In the genomic region with DNA sequence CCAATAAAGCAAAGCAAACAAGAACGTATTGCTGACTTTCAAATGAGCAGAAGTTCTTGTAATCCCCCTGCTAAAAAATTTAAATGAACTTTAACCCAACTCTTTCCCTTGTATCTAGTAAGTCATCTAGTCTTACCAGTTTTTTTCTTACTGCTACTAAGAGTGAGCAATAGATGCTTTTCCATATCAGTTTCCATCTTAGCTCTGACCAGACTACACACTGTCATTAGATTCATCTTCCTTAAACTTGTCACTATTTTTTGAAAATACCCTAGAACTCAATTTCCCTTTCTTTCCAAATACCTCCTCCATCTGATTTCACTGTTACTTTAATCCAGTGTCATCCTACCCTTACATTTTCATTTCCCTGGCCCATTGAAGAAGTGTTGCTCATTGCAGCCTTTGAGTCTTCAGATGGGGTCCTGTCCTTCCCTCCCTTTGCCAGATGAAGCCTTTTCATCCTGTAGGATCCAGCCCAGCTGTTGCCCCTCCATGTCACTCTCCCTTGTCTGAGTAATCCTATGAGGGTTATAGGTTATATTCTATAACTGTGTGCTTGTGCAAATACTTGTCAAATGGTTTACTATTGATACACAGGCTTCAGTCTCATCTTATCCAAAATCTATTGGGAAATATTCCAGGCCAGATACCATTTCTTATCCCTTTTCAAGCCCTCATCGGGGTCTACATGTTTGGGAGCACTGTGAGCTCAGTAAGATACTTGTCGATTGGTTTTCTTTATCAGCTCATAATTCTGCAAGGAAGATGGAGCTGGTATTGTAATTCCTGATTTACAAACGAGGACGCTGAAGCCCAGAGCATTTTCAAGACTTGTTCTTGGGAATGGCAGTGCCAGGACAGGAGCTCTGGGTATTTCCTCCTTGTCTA, we compare ENCODE assay signal across 9 cellular contexts. TPM values are rescaled to one million over a fixed set of nuclear protein-coding genes. Genes with fewer than 3 reads are reported as not detected.
DNase-seq lines count a peak whose midpoint lies in the region; ATAC-seq and TF ChIP-seq lines count a peak whose summit lies in the region.
"Had no signal": no experiment of that assay in that cellular context is flagged by ENCODE, and none has a peak within 500 bp of the region (broad histone marks: within the 10 kb centered on the region; RNA-seq: fewer than 3 reads in every experiment).

No MANE protein-coding gene starts in this region.

- H2BK5ac ChIP-seq in mesendoderm (ENCODE audit: low read length): no peak overlapping the region

- peak overlapping the region; percentile 38 for H3K56ac ChIP-seq in mesendoderm (ENCODE audit: low read length)

- H2AK5ac ChIP-seq in mesendoderm (ENCODE audit: low read length): no peak overlapping the region

- H3K27me3 ChIP-seq in CD4-positive, CD25-positive, alpha-beta regulatory T cell (ENCODE audit: control insufficient read depth, insufficient read depth, low read length): no peaks in the 10 kb centered on the region
- H3K27me3 ChIP-seq in mesendoderm (ENCODE audit: insufficient read depth, low read length, poor library complexity): no peaks in the 10 kb centered on the region
- H3K27me3 ChIP-seq: left lung, Peyer's patch had no signal

- no peak overlapping the region for H2BK15ac ChIP-seq in mesendoderm (replicated peaks; ENCODE audit: low read depth)

- H3K9me3 ChIP-seq in CD4-positive, CD25-positive, alpha-beta regulatory T cell (ENCODE audit: control insufficient read depth in 2 of 2, low read length in 2 of 2): no peaks in the 10 kb centered on the region
- H3K9me3 ChIP-seq: left lung, Peyer's patch had no signal

- H4K5ac ChIP-seq in mesendoderm (ENCODE audit: low read length): no peak overlapping the region

- TF ChIP-seq CTCF in activated B cell treated with CpG ODN at 0.5 μM for 24 hours (IDR thresholded peaks at IDR 0.05): no peak

- peak overlapping the region; percentile 1 for H3K4ac ChIP-seq in mesendoderm (ENCODE audit: low read depth, low read length)

- H3K4me3 ChIP-seq in CD4-positive, CD25-positive, alpha-beta regulatory T cell (ENCODE audit: low read depth, low read length): peak overlapping the region; percentile 83
- H3K4me3 ChIP-seq in mesendoderm (ENCODE audit: low read length): no peak overlapping the region
- H3K4me3 ChIP-seq: left lung, Peyer's patch had no signal

- H3K79me2 ChIP-seq in mesendoderm (ENCODE audit: control insufficient read depth, insufficient read depth, low read length): no peaks in the 10 kb centered on the region

- no peaks in the 10 kb centered on the region for H3K36me3 Mint-ChIP-seq in CD4-positive, CD25-positive, alpha-beta regulatory T cell
- H3K36me3 Mint-ChIP-seq in activated B cell treated with CpG ODN at 0.5 μM for 24 hours (ENCODE audit: low read depth): no peaks in the 10 kb centered on the region

- no peaks in the 10 kb centered on the region for H3K36me3 ChIP-seq in CD4-positive, CD25-positive, alpha-beta regulatory T cell (ENCODE audit: control insufficient read depth, insufficient read depth, low read length)
- no peaks in the 10 kb centered on the region for H3K36me3 ChIP-seq in mesendoderm (ENCODE audit: control insufficient read depth, insufficient read depth, low read length)
- H3K36me3 ChIP-seq: left lung, Peyer's patch had no signal

- no peak overlapping the region for H4K8ac ChIP-seq in mesendoderm (ENCODE audit: low read depth, low read length)

- intact Hi-C loops in activated B cell treated with CpG ODN at 0.5 μM for 24 hours (cut with micrococcal nuclease) (loop anchor here (2.0 to 5.0 kb wide), 6 partner anchors 71 to 1173 kb away; partner anchors contain the start of genes CCDC7 and KIF5B), head of caudate nucleus (cut with DNase I) (loop anchor here (5.0 kb wide), 1 partner anchor 212 kb away; no protein-coding TSS in a partner anchor)

- H3K9me3 Mint-ChIP-seq in CD4-positive, CD25-positive, alpha-beta regulatory T cell: no peaks in the 10 kb centered on the region
- H3K9me3 Mint-ChIP-seq in activated B cell treated with CpG ODN at 0.5 μM for 24 hours: no peaks in the 10 kb centered on the region

- H3K27ac Mint-ChIP-seq in CD4-positive, CD25-positive, alpha-beta regulatory T cell: peak overlapping the region; percentile 91 to 95 (median 93)
- H3K27ac Mint-ChIP-seq in activated B cell treated with CpG ODN at 0.5 μM for 24 hours: peak overlapping the region; percentile 3

- peak overlapping the region; percentile 57 to 87 (median 76) for H3K4me3 Mint-ChIP-seq in CD4-positive, CD25-positive, alpha-beta regulatory T cell
- no peak overlapping the region for H3K4me3 Mint-ChIP-seq in activated B cell treated with CpG ODN at 0.5 μM for 24 hours

- POLR2A ChIA-PET in activated B cell treated with CpG ODN at 0.5 μM for 24 hours (lab: Charles Lee): interaction anchor here (0.6 to 1.2 kb wide), 4 partner anchors 125 to 564 kb away, joined by 3 read pairs; partner anchors contain the start of gene CCDC7

- ATAC-seq in CD4-positive, CD25-positive, alpha-beta regulatory T cell (ENCODE audit: low read depth in 2 of 2): no peak
- ATAC-seq in activated B cell treated with CpG ODN at 0.5 μM for 24 hours (ENCODE audit: low read depth) (no peak), GM19467 (IDR thresholded peaks at IDR 0.05; ENCODE audit: unreplicated experiment) (no peak)

- peaks cover 31% of the 10 kb centered on the region for H3K4me1 ChIP-seq in CD4-positive, CD25-positive, alpha-beta regulatory T cell (ENCODE audit: control insufficient read depth, insufficient read depth, low read length, poor library complexity, severe bottlenecking)
- H3K4me1 ChIP-seq in mesendoderm (ENCODE audit: control insufficient read depth, low read depth, low read length): peaks cover 5% of the 10 kb centered on the region

- H3K4me2 ChIP-seq in mesendoderm (ENCODE audit: low read length): no peak overlapping the region

- no peak overlapping the region for H2BK120ac ChIP-seq in mesendoderm (ENCODE audit: low read depth, low read length)

- H3K18ac ChIP-seq in mesendoderm (ENCODE audit: low read length): no peak overlapping the region

- H3K9ac ChIP-seq in mesendoderm (ENCODE audit: low read length): no peak overlapping the region

- CTCF ChIA-PET in activated B cell treated with CpG ODN at 0.5 μM for 24 hours (lab: Charles Lee): interaction anchor here (0.6 to 3.5 kb wide), 33 partner anchors 10 to 1629 kb away, joined by 3 to 34 read pairs (median 5); partner anchors contain the start of gene CCDC7

- no peak overlapping the region for H3K23ac ChIP-seq in mesendoderm (ENCODE audit: low read length)

- no peaks in the 10 kb centered on the region for H3K79me1 ChIP-seq in mesendoderm (ENCODE audit: low read length)

- H3K4me1 Mint-ChIP-seq in CD4-positive, CD25-positive, alpha-beta regulatory T cell: peaks cover 26 to 53% (median 36%) of the 10 kb centered on the region in 4 donors
- peaks cover 41% of the 10 kb centered on the region for H3K4me1 Mint-ChIP-seq in activated B cell treated with CpG ODN at 0.5 μM for 24 hours

- H3K27me3 Mint-ChIP-seq in CD4-positive, CD25-positive, alpha-beta regulatory T cell: no peaks in the 10 kb centered on the region
- H3K27me3 Mint-ChIP-seq in activated B cell treated with CpG ODN at 0.5 μM for 24 hours: peaks cover 6% of the 10 kb centered on the region

- no CpG with 5 or more reads among the region's 5 CpGs for WGBS in mesendoderm (ENCODE audit: extremely low coverage, insufficient coverage, low lambda C conversion rate)

- peak in 1 of 3 donors; percentile 12 for DNase-seq in CD4-positive, CD25-positive, alpha-beta regulatory T cell
- DNase-seq in Daoy (ENCODE audit: low read depth) (peak; percentile 9), activated B cell treated with CpG ODN at 0.5 μM for 24 hours (no peak), mesendoderm (no peak), NCI-H510A treated with DMSO at 0.1 percent for 48 hours (lab: John Stamatoyannopoulos, UW) (no peak), head of caudate nucleus (no peak)
- DNase-seq: left lung had no signal

- H3K27ac ChIP-seq in CD4-positive, CD25-positive, alpha-beta regulatory T cell (ENCODE audit: insufficient read depth, low read length, poor library complexity, severe bottlenecking): peak overlapping the region; percentile 66
- H3K27ac ChIP-seq in mesendoderm (ENCODE audit: low read depth, low read length): no peak overlapping the region
- H3K27ac ChIP-seq: left lung, Peyer's patch had no signal

RNA-seq across cellular contexts. Expression of gene ITGB1, which starts 51.5 kb away (rescaled TPM):
- 524 TPM for total RNA-seq in CD4-positive, CD25-positive, alpha-beta regulatory T cell
- 100 to 1,000 TPM; 360 to 577 (median 469) TPM for polyA plus RNA-seq in CD4-positive, CD25-positive, alpha-beta regulatory T cell
- total RNA-seq in Daoy (2014; rRNA removed; shearing (Covaris generic)): 534 and 586 TPM in 2 replicates
- total RNA-seq in activated B cell treated with CpG ODN at 0.5 μM for 24 hours: 80.3 and 87.4 TPM in 2 replicates
- polyA plus RNA-seq in mesendoderm (2013, experiment 1 of 2): 237 TPM
- 240 TPM for polyA plus RNA-seq in mesendoderm (2013, experiment 2 of 2)
